Comparison of ENCODE assay signal across 31 cellular contexts in the genomic region with DNA sequence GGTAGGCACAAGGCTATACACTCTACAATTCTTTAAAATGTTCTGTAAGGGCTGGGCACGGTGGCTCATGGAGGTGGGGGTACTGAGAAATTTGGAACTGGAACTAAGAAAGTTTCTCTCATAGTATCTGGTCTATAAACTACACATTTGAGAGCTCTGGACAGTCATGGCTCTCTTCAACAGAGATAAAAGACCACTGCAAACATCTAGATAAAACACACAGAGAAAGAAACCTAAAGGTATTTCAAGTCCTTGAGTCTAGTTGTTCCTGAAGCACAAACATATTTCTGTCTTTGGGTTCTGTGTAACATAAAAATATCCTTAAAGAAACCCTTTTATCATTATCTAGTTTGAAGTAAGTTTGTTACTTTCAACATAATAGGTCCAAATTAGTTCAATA. TPM values are rescaled to one million over a fixed set of nuclear protein-coding genes. Genes with fewer than 3 reads are reported as not detected.
A peak's percentile ranks its signal among the peaks of the same experiment; 100 is the strongest.
DNase-seq lines count a peak whose midpoint lies in the region; ATAC-seq and TF ChIP-seq lines count a peak whose summit lies in the region.
"Had no signal": no experiment of that assay in that cellular context is flagged by ENCODE, and none has a peak within 500 bp of the region (broad histone marks: within the 10 kb centered on the region; RNA-seq: fewer than 3 reads in every experiment).

No MANE protein-coding gene starts in this region.

- DNase-seq in CD4-positive, CD25-positive, alpha-beta regulatory T cell: no peak
- DNase-seq in GM12864 (ENCODE audit: low read depth) (no peak), SK-N-MC (ENCODE audit: low read depth, low spot score) (no peak), naive B cell (no peak), DMS153 (lab: John Stamatoyannopoulos, UW) (no peak), DMS 273 (lab: John Stamatoyannopoulos, UW; ENCODE audit: unreplicated experiment) (no peak)
- DNase-seq: activated CD4-positive, alpha-beta T cell treated with anti-CD3 and anti-CD28 coated beads for 48 hours; activated CD8-positive, alpha-beta memory T cell treated with anti-CD3 and anti-CD28 coated beads for 24 hours; activated gamma-delta T cell treated with Interleukin-2 at 50 U/mL for 16 hours; activated T-cell treated with anti-CD3 and anti-CD28 coated beads for 4 hours; Calu3; caudate nucleus; DND-41; endodermal cell; Kasumi-1; NCI-H1436; NCI-H226; retina; SHP77 treated with DMSO at 0.1 percent for 48 hours; stimulated activated CD4-positive, alpha-beta T cell treated with anti-CD3 and anti-CD28 coated beads, Interleukin-1b, Interleukin-23, amount 100 ng/mL, for 48 hours; thyroid gland had no signal

- TF ChIP-seq CTCF in GM12864 (IDR thresholded peaks at IDR 0.05; ENCODE audit: low read depth, low read length, missing control alignments): no peak

- H3K9ac ChIP-seq in SK-N-MC (ENCODE audit: insufficient read length): no peak overlapping the region
- H3K9ac ChIP-seq: BLaER1, parathyroid adenoma had no signal

- no peak overlapping the region for H3K4me3 ChIP-seq in CD4-positive, CD25-positive, alpha-beta regulatory T cell (ENCODE audit: low read depth, low read length)
- H3K4me3 ChIP-seq in GM12864 (ENCODE audit: low read depth, low read length): peak overlapping the region; percentile 23; the same call in 1 of the 2 replicates
- no peak overlapping the region for H3K4me3 ChIP-seq in SK-N-MC
- H3K4me3 ChIP-seq: BLaER1, smooth muscle cell, thyroid gland, vagina had no signal

- H3K27ac ChIP-seq in CD4-positive, CD25-positive, alpha-beta regulatory T cell (ENCODE audit: insufficient read depth, low read length, poor library complexity, severe bottlenecking): no peak overlapping the region
- peak overlapping the region; percentile 47; the same call in 1 of the 2 replicates for H3K27ac ChIP-seq in SK-N-MC
- H3K27ac ChIP-seq: BLaER1, HL-60, parathyroid adenoma, thyroid gland, vagina, VCaP had no signal

- H3K4me1 Mint-ChIP-seq in CD4-positive, CD25-positive, alpha-beta regulatory T cell: peaks cover 51 to 84% (median 66%) of the 10 kb centered on the region in 4 donors
- peaks cover 30 to 75% (median 43%) of the 10 kb centered on the region in 3 donors for H3K4me1 Mint-ChIP-seq in naive B cell

- H3K27me3 Mint-ChIP-seq in CD4-positive, CD25-positive, alpha-beta regulatory T cell: no peaks in the 10 kb centered on the region
- no peaks in the 10 kb centered on the region for H3K27me3 Mint-ChIP-seq in naive B cell

- H3K4me3 Mint-ChIP-seq in CD4-positive, CD25-positive, alpha-beta regulatory T cell: peak overlapping the region in 2 of 4 donors; percentile 8 to 42
- no peak overlapping the region for H3K4me3 Mint-ChIP-seq in naive B cell
- H3K4me3 Mint-ChIP-seq: endodermal cell; neural crest cell; T-helper 2 cell treated with Interferon-gamma antibody and Interleukin-4, amounts not matched to agents 5 μg/mL and 100 μg/mL, for 36 hours had no signal

- H3K36me3 Mint-ChIP-seq in CD4-positive, CD25-positive, alpha-beta regulatory T cell: peaks cover 15% of the 10 kb centered on the region
- no peaks in the 10 kb centered on the region for H3K36me3 Mint-ChIP-seq in naive B cell

- H3K27ac Mint-ChIP-seq in CD4-positive, CD25-positive, alpha-beta regulatory T cell: peak overlapping the region; percentile 31 to 82 (median 45)
- peak overlapping the region in 4 of 6 donors; percentile 50 to 88 (median 66) for H3K27ac Mint-ChIP-seq in naive B cell
- H3K27ac Mint-ChIP-seq: endodermal cell; T-helper 2 cell treated with Interferon-gamma antibody and Interleukin-4, amounts not matched to agents 5 μg/mL and 100 μg/mL, for 36 hours had no signal

- no peaks in the 10 kb centered on the region for H3K9me3 ChIP-seq in CD4-positive, CD25-positive, alpha-beta regulatory T cell (ENCODE audit: control insufficient read depth in 2 of 2, low read length in 2 of 2)
- no peaks in the 10 kb centered on the region for H3K9me3 ChIP-seq in SK-N-MC (ENCODE audit: low read depth, low read length)
- H3K9me3 ChIP-seq: thyroid gland, vagina had no signal

- H3K27me3 ChIP-seq in CD4-positive, CD25-positive, alpha-beta regulatory T cell (ENCODE audit: control insufficient read depth, insufficient read depth, low read length): no peaks in the 10 kb centered on the region
- H3K27me3 ChIP-seq: BLaER1, thyroid gland, vagina had no signal

- ATAC-seq in CD4-positive, CD25-positive, alpha-beta regulatory T cell (ENCODE audit: low read depth in 2 of 2): no peak
- ATAC-seq in naive B cell (ENCODE audit: low read depth in 2 of 2) (no peak), HG02852 (IDR thresholded peaks at IDR 0.05; ENCODE audit: unreplicated experiment) (no peak)
- ATAC-seq: esophagus mucosa had no signal

- H3K4me1 ChIP-seq in CD4-positive, CD25-positive, alpha-beta regulatory T cell (ENCODE audit: control insufficient read depth, insufficient read depth, low read length, poor library complexity, severe bottlenecking): peaks cover 53% of the 10 kb centered on the region

- H3K36me3 ChIP-seq in CD4-positive, CD25-positive, alpha-beta regulatory T cell (ENCODE audit: control insufficient read depth, insufficient read depth, low read length): no peaks in the 10 kb centered on the region
- no peaks in the 10 kb centered on the region for H3K36me3 ChIP-seq in SK-N-MC (ENCODE audit: insufficient read depth, low read length)
- H3K36me3 ChIP-seq: thyroid gland, vagina had no signal

- peaks cover 0 to 3% (median 0%) of the 10 kb centered on the region in 7 donors for H3K9me3 Mint-ChIP-seq in CD4-positive, CD25-positive, alpha-beta regulatory T cell
- no peaks in the 10 kb centered on the region for H3K9me3 Mint-ChIP-seq in naive B cell
- H3K9me3 Mint-ChIP-seq: endodermal cell; neural crest cell; T-helper 2 cell treated with Interferon-gamma antibody and Interleukin-4, amounts not matched to agents 5 μg/mL and 100 μg/mL, for 36 hours had no signal

RNA-seq across cellular contexts. Expression of gene ILRUN, which starts 35.2 kb away (rescaled TPM):
- 89.6 TPM for total RNA-seq in CD4-positive, CD25-positive, alpha-beta regulatory T cell
- 10 to 100 TPM; 18.7 to 23.4 (median 22.9) TPM for polyA plus RNA-seq in CD4-positive, CD25-positive, alpha-beta regulatory T cell
- polyA plus RNA-seq in naive B cell (ENCODE audit: low read depth in 6 of 6): 10 to 100 TPM; 23.8 to 33.2 (median 27.3) TPM
